16 cellular contexts compared by ENCODE assay signal in the genomic region with DNA sequence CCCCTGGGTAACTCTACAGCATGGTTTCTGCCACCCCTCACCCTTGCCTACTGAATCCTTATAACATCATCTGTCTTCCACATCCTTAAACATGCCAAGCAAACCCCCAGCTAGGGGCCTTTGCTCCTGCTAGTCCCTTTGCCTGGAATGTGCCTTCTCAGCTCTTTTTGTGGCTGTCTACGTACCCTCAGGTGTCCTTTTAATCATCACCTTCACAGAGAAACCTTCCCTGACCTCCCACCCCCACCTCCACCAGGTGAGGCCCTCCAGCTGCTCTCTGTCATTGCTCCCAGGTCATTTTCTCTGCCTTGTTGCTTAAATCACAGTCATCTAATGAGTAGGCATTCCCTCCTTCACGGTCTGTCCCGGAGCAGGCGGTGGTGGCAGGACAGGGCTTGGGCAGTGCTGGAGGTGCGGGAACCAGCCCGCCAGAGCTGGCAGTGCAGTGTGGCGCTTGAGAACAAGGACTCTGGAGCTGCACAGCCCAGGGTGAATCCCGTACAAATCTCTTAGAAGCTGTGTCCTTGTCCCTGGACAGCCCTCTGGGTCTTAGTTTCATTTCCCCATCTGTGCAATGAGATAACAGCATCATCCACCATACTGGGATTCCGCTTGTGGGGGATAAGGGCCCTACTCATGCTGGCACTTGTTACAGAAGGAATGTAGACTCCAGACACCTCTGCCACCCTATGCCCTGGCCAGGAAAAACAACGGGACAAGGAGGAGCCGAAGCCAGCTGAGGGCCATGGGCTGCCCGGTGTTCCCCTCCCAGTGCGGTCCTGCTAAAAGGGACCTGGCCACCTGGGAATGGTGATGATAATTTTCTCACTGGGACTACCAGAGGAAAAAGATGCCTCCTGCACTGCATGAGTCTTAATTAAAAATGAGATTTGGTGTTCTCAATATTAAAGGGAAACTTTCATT.
"Had no signal": no experiment of that assay in that cellular context is flagged by ENCODE, and none has a peak within 500 bp of the region (broad histone marks: within the 10 kb centered on the region; RNA-seq: fewer than 3 reads in every experiment).

No MANE protein-coding gene starts in this region.

- H3K4me3 ChIP-seq: body of pancreas, gastrocnemius medialis, heart right ventricle, left ventricle myocardium inferior, thyroid gland, vagina had no signal

- H3K9me3 Mint-ChIP-seq: activated naive CD4-positive, alpha-beta T cell treated with anti-CD3 and anti-CD28 coated beads, Interleukin-2, amount 50 U/mL, for 24 hours; activated T-helper 1 cell treated with anti-CD3 and anti-CD28 coated beads, Interleukin-12 subunit alpha, Interleukin-12 subunit beta, Interleukin-2, Interleukin-4 antibody, amounts not matched to agents 30 ng/mL and 10 ng/mL and 1 ng/mL, durations not matched to agents 14 hours and 24 hours and 36 hours had no signal

- FAIRE-seq: islet of Langerhans had no signal

- DNase-seq: activated CD4-positive, alpha-beta T cell treated with anti-CD3 and anti-CD28 coated beads for 48 hours; body of pancreas; central memory CD4-positive, alpha-beta T cell; effector memory CD4-positive, alpha-beta T cell; gastrocnemius medialis; heart right ventricle; left ventricle myocardium inferior; stimulated activated CD4-positive, alpha-beta T cell treated with anti-CD3 and anti-CD28 coated beads, Interleukin-15, amount 100 ng/mL, for 24 hours; stimulated activated CD4-positive, alpha-beta T cell treated with anti-CD3 and anti-CD28 coated beads, Interleukin-4, amount 100 ng/mL, for 4 hours; T-helper 9 cell; thyroid gland had no signal

- ATAC-seq: body of pancreas, gastrocnemius medialis, heart right ventricle had no signal

- H3K4me1 ChIP-seq: body of pancreas, gastrocnemius medialis, heart right ventricle, left ventricle myocardium inferior, vagina had no signal

- H3K27me3 ChIP-seq: body of pancreas, gastrocnemius medialis, heart right ventricle, thyroid gland, vagina had no signal

- H3K9me3 ChIP-seq: body of pancreas, gastrocnemius medialis, heart right ventricle, left ventricle myocardium inferior, thyroid gland, vagina had no signal

- H3K27ac Mint-ChIP-seq: activated naive CD4-positive, alpha-beta T cell treated with anti-CD3 and anti-CD28 coated beads, Interleukin-2, amount 50 U/mL, for 24 hours; activated T-helper 1 cell treated with anti-CD3 and anti-CD28 coated beads, Interleukin-12 subunit alpha, Interleukin-12 subunit beta, Interleukin-2, Interleukin-4 antibody, amounts not matched to agents 30 ng/mL and 10 ng/mL and 1 ng/mL, durations not matched to agents 14 hours and 24 hours and 36 hours had no signal

- H3K4me1 Mint-ChIP-seq: activated naive CD4-positive, alpha-beta T cell treated with anti-CD3 and anti-CD28 coated beads, Interleukin-2, amount 50 U/mL, for 24 hours had no signal

- H3K36me3 Mint-ChIP-seq: activated naive CD4-positive, alpha-beta T cell treated with anti-CD3 and anti-CD28 coated beads, Interleukin-2, amount 50 U/mL, for 24 hours had no signal

- H3K36me3 ChIP-seq: gastrocnemius medialis, heart right ventricle, left ventricle myocardium inferior, thyroid gland, vagina had no signal

- H3K4me3 Mint-ChIP-seq: activated naive CD4-positive, alpha-beta T cell treated with anti-CD3 and anti-CD28 coated beads, Interleukin-2, amount 50 U/mL, for 24 hours; activated T-helper 1 cell treated with anti-CD3 and anti-CD28 coated beads, Interleukin-12 subunit alpha, Interleukin-12 subunit beta, Interleukin-2, Interleukin-4 antibody, amounts not matched to agents 30 ng/mL and 10 ng/mL and 1 ng/mL, durations not matched to agents 14 hours and 24 hours and 36 hours had no signal

- H3K27ac ChIP-seq: body of pancreas, epithelial cell of prostate, gastrocnemius medialis, heart right ventricle, left ventricle myocardium inferior, thyroid gland, vagina had no signal
